ENCODE assay signal across 8 cellular contexts in genomic region chr12:108457006-108457733, GRCh38. TPM values are rescaled to one million over a fixed set of nuclear protein-coding genes. Genes with fewer than 3 reads are reported as not detected.
DNase-seq lines count a peak whose midpoint lies in the region; ATAC-seq and TF ChIP-seq lines count a peak whose summit lies in the region.

No MANE protein-coding gene starts in this region.

- H3K4me3 ChIP-seq in tibial artery, result no peak overlapping the region

- no peak for ATAC-seq in left colon

- no peaks in the 10 kb centered on the region for H3K4me1 ChIP-seq in tibial artery

- H3K36me3 ChIP-seq in tibial artery, result no peaks in the 10 kb centered on the region

- DNase-seq in DMS79 treated with DMSO at 0.1 percent for 48 hours (lab: John Stamatoyannopoulos, UW), result peak; percentile 14
- no peak for DNase-seq in DMS79 (lab: John Stamatoyannopoulos, UW)
- DNase-seq in HPDE6-E6E7 (ENCODE audit: extremely low spot score), result peak; percentile 53
- peak; percentile 65 for DNase-seq in NCI-H82 treated with DMSO at 0.1 percent for 48 hours (lab: John Stamatoyannopoulos, UW; ENCODE audit: unreplicated experiment)
- DNase-seq in cerebellar cortex (ENCODE audit: low spot score), result peak; percentile 89
- peak; percentile 64 for DNase-seq in kidney tubule cell (ENCODE audit: low spot score)
- no peak for DNase-seq in tibial artery
- DNase-seq in left colon, result no peak

- TF ChIP-seq CTCF in tibial artery (IDR thresholded peaks at IDR 0.05), result peak; percentile 70 to 77

- peaks cover 0 to 10% of the 10 kb centered on the region in 2 donors for H3K27me3 ChIP-seq in tibial artery

- H3K9me3 ChIP-seq in tibial artery, result no peaks in the 10 kb centered on the region

- intact Hi-C loops in tibial artery (cut with DNase I; ENCODE audit: low total_unique reads), result no loop called here
- intact Hi-C loops in left colon (cut with DNase I, micrococcal nuclease), result no loop called here

- H3K27ac ChIP-seq in tibial artery, result no peak overlapping the region

RNA-seq across cellular contexts. Expression of gene FICD, which starts 57.9 kb away (rescaled TPM):
- total RNA-seq in left colon, result 1 to 10 TPM; 4.6 to 5.3 TPM

Comparison
In these comparisons a context has a peak if more than half of its experiments do, and no peak if none do; other contexts are left out.
1. DNase-seq: peak in DMS79 treated with DMSO at 0.1 percent for 48 hours (single experiment), HPDE6-E6E7 (single experiment), NCI-H82 treated with DMSO at 0.1 percent for 48 hours (single experiment), cerebellar cortex (single experiment) and kidney tubule cell (single experiment); none in DMS79 (single experiment), tibial artery (0 of 2) and left colon (0 of 2).